8 cellular contexts compared by ENCODE assay signal in genomic region chr11:102177974-102178631, GRCh38.
A peak's percentile ranks its signal among the peaks of the same experiment; 100 is the strongest.
DNase-seq lines count a peak whose midpoint lies in the region; ATAC-seq and TF ChIP-seq lines count a peak whose summit lies in the region.

No MANE protein-coding gene starts in this region.

- peak overlapping the region; percentile 47 for H3K9ac ChIP-seq in skeletal muscle satellite cell (ENCODE audit: low read depth, low read length)

- no peak for TF ChIP-seq CTCF in foreskin keratinocyte (conservative IDR thresholded peaks at IDR 0.05)

- H3K9me3 ChIP-seq in SJSA1 (replicated peaks) = no peaks in the 10 kb centered on the region
- H3K9me3 ChIP-seq in skeletal muscle satellite cell (replicated peaks; ENCODE audit: low read length) = no peaks in the 10 kb centered on the region

- H3K4me1 ChIP-seq in SJSA1 (replicated peaks) (peaks cover 12% of the 10 kb centered on the region), foreskin keratinocyte (peaks cover 21% of the 10 kb centered on the region), skeletal muscle satellite cell (ENCODE audit: control insufficient read depth, insufficient read depth, low read length) (peaks cover 33% of the 10 kb centered on the region)

- no peak overlapping the region for H3K4me3 ChIP-seq in SJSA1
- peak overlapping the region; percentile 41 for H3K4me3 ChIP-seq in skeletal muscle satellite cell (ENCODE audit: low read length)

- peaks cover 2% of the 10 kb centered on the region; the same call in 1 of the 2 replicates for H3K36me3 ChIP-seq in SJSA1
- H3K36me3 ChIP-seq in skeletal muscle satellite cell (ENCODE audit: insufficient read depth, low read length) = peaks cover 24% of the 10 kb centered on the region

- ATAC-seq in foreskin keratinocyte (peak; percentile 96), HG02642 (IDR thresholded peaks at IDR 0.05; ENCODE audit: poor library complexity, unreplicated experiment) (no peak), HG03378 (IDR thresholded peaks at IDR 0.05; ENCODE audit: unreplicated experiment) (no peak), GM21360 (IDR thresholded peaks at IDR 0.05; ENCODE audit: unreplicated experiment) (no peak)

- H3K27me3 ChIP-seq in SJSA1 (replicated peaks) (no peaks in the 10 kb centered on the region), foreskin keratinocyte (no peaks in the 10 kb centered on the region), skeletal muscle satellite cell (ENCODE audit: control insufficient read depth, insufficient read depth, low read length) (no peaks in the 10 kb centered on the region)

- H3K4me2 ChIP-seq in skeletal muscle satellite cell (ENCODE audit: low read length) = peak overlapping the region; percentile 73

- H3K27ac ChIP-seq in SJSA1 (peak overlapping the region; percentile 72), foreskin keratinocyte (peak overlapping the region; percentile 29)

- DNase-seq in GM04504 (ENCODE audit: low read depth) (peak; percentile 71), SJSA1 (ENCODE audit: low read depth in 1 of 2, low spot score in 2 of 2) (peak in 1 of 2 experiments; percentile 58), foreskin keratinocyte (peak; percentile 95 to 97)
- DNase-seq in activated CD8-positive, alpha-beta memory T cell treated with anti-CD3 and anti-CD28 coated beads for 24 hours = no peak
